ENCODE assay signal across 1 cellular context in the genomic region with DNA sequence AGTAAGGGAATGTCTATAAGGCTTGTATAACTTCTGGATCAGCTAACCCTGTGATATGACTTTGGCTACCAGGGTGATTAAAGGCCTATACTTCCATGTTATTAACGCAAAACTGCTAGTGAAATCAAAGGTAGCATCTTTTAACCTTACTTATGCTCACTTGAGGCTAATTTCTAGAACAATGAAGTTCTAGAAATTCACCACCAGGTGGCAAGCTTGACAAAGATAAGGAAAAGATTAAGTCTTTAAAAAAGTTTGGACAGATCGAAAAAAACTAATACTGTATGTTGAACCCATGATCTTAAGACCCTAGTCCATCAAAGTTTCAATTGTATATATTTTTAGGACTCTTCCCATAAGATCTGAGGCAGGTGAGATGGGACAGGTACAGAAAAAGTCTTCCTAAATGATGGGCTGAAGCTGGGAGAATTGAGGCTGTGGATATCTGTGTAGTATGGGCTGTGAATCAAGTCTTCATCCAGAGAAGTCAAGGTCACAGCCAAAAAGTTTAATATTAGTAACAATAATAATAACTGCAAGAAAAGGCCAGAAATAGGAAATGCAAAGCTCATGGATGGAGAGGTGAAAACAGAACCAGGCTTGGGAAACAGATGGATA.
TF ChIP-seq lines count a peak whose summit lies in the region.

No MANE protein-coding gene starts in this region.

TF ChIP-seq in K562, 482 proteins besides CTCF, POLR2A, EP300 and RAD21:
- no peak for TF ChIP-seq MAFG (tag; conservative IDR thresholded peaks at IDR 0.05)
- 0 out of 2 replicates have a peak, but pooled peaks have one; percentile 38 for TF ChIP-seq GATA2 (CRISPR knock-in tag; IDR thresholded peaks at IDR 0.05)
- no peak for TF ChIP-seq ZNF184 (CRISPR knock-in tag; IDR thresholded peaks at IDR 0.05)
- peak; percentile 27; the same call in 1 of the 2 replicates for TF ChIP-seq SMC3 (conservative IDR thresholded peaks at IDR 0.05; ENCODE audit: insufficient read depth, low read depth, low read length)
